1 cellular context compared by ENCODE assay signal in genomic region chrX:124223524-124223923, GRCh38.
TF ChIP-seq lines count a peak whose summit lies in the region.

No MANE protein-coding gene starts in this region.

TF ChIP-seq in SK-N-SH, 30 proteins besides CTCF, POLR2A, EP300 and RAD21 (continued from another document):
- TF ChIP-seq NRF1 (IDR thresholded peaks at IDR 0.05; ENCODE audit: low read depth, low read length), result no peak
